8 cellular contexts compared by ENCODE assay signal in the genomic region with DNA sequence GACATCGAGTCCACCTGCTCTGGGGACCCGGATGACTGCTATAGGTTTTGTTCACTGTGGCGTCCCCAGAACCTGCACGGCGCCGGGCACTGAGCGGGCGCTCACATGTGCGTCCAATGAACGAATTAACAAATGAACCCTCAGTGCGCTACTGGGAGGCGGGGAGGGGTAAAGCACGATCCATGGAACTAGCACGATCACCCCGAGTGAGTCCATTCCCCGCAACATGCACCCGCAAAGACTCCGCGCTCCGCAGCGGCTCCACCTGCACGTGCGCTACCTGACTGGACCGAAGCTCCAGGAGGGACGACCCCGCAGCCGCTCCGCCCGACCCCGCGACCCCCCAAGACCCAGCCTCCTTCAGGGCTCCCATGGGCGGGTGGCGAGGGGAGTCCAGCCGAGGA. TPM values are rescaled to one million over a fixed set of nuclear protein-coding genes. Genes with fewer than 3 reads are reported as not detected.
DNase-seq lines count a peak whose midpoint lies in the region; ATAC-seq and TF ChIP-seq lines count a peak whose summit lies in the region.

No MANE protein-coding gene starts in this region.

- no peaks in the 10 kb centered on the region for H3K9me3 Mint-ChIP-seq in immature natural killer cell

- peak; percentile 12 for ATAC-seq in HG02973 (IDR thresholded peaks at IDR 0.05; ENCODE audit: unreplicated experiment)

- peak; percentile 40 for DNase-seq in activated T-cell treated with anti-CD3 and anti-CD28 coated beads for 24 hours (ENCODE audit: low read depth)
- no peak for DNase-seq in activated T-cell treated with anti-CD3 and anti-CD28 coated beads, Interleukin-2, amount 50 U/mL, for 1 hour
- DNase-seq in astrocyte of the spinal cord (ENCODE audit: low read depth, low spot score), result no peak
- DNase-seq in immature natural killer cell, result no peak
- DNase-seq in stimulated activated CD4-positive, alpha-beta T cell treated with anti-CD3 and anti-CD28 coated beads, Interleukin-1b, Interleukin-23, amount 100 ng/mL, for 24 hours (ENCODE audit: low read depth in 4 of 4, low spot score in 1 of 4), result peak in 3 of 4 experiments; percentile 5 to 17 (median 16)
- no peak for DNase-seq in middle frontal gyrus (ENCODE audit: extremely low spot score, low spot score)

- H3K36me3 ChIP-seq in OCI-LY3 (replicated peaks; ENCODE audit: low read depth, low read length), result peaks cover 22% of the 10 kb centered on the region

- no peaks in the 10 kb centered on the region for H3K9me3 ChIP-seq in OCI-LY3 (ENCODE audit: insufficient read depth, low read length)

- H3K27me3 ChIP-seq in OCI-LY3 (ENCODE audit: low read depth, low read length), result no peaks in the 10 kb centered on the region

- peak overlapping the region; percentile 81 to 90 (median 88) for H3K4me3 Mint-ChIP-seq in immature natural killer cell

- H2AFZ ChIP-seq in OCI-LY3 (ENCODE audit: low read depth, low read length), result peak overlapping the region; percentile 37; the same call in 1 of the 2 replicates

- H4K20me1 ChIP-seq in OCI-LY3 (ENCODE audit: insufficient read depth, low read length), result 0 out of 2 replicates have a peak, but pooled peaks cover 15% of the 10 kb centered on the region

- H3K9ac ChIP-seq in OCI-LY3 (ENCODE audit: low read length), result peak overlapping the region; percentile 86

- peak overlapping the region; percentile 57 to 90 (median 74) for H3K27ac Mint-ChIP-seq in immature natural killer cell

- H3K79me2 ChIP-seq in OCI-LY3 (ENCODE audit: low read length), result peaks cover 63% of the 10 kb centered on the region

- peaks cover 20 to 22% of the 10 kb centered on the region in 2 donors for H3K4me1 Mint-ChIP-seq in immature natural killer cell

- peaks cover 0 to 4% (median 2%) of the 10 kb centered on the region in 3 donors for H3K27me3 Mint-ChIP-seq in immature natural killer cell (ENCODE audit: low read depth in 3 of 3)

- H3K4me3 ChIP-seq in OCI-LY3 (ENCODE audit: low read length) (peak overlapping the region; percentile 97), astrocyte of the spinal cord (ENCODE audit: low read depth, low read length) (peak overlapping the region; percentile 96)

- H3K27ac ChIP-seq in OCI-LY3 (ENCODE audit: low read length), result peak overlapping the region; percentile 40

- TF ChIP-seq CTCF in OCI-LY3 (IDR thresholded peaks at IDR 0.05; ENCODE audit: low read depth, low read length), result no peak
- no peak for TF ChIP-seq CTCF in astrocyte of the spinal cord (IDR thresholded peaks at IDR 0.05; ENCODE audit: low read depth, low read length)

- H3K36me3 Mint-ChIP-seq in immature natural killer cell, result peaks cover 0 to 2% (median 0%) of the 10 kb centered on the region in 3 donors

- in situ Hi-C loops in astrocyte of the spinal cord (cut with HindIII; ENCODE audit: low sequenced_read_pairs), result no loop called here

- peak overlapping the region; percentile 96 for H3K4me2 ChIP-seq in OCI-LY3 (ENCODE audit: low read length)

- H3K4me1 ChIP-seq in OCI-LY3 (ENCODE audit: low read length), result peaks cover 10% of the 10 kb centered on the region

RNA-seq across cellular contexts. Expression of a gene that starts 0.5 kb away (rescaled TPM):
- 10 to 100 TPM; 30.1 to 32.1 (median 30.7) TPM for polyA plus RNA-seq in immature natural killer cell

Comparison
In these comparisons a context has a peak if more than half of its experiments do, and no peak if none do; other contexts are left out.
1. DNase-seq: peak in activated T-cell treated with anti-CD3 and anti-CD28 coated beads for 24 hours (single experiment) and stimulated activated CD4-positive, alpha-beta T cell treated with anti-CD3 and anti-CD28 coated beads, Interleukin-1b, Interleukin-23, amount 100 ng/mL, for 24 hours (3 of 4); none in activated T-cell treated with anti-CD3 and anti-CD28 coated beads, Interleukin-2, amount 50 U/mL, for 1 hour (single experiment), astrocyte of the spinal cord (single experiment), immature natural killer cell (0 of 3) and middle frontal gyrus (single experiment).